19 cellular contexts compared by ENCODE assay signal in the genomic region with DNA sequence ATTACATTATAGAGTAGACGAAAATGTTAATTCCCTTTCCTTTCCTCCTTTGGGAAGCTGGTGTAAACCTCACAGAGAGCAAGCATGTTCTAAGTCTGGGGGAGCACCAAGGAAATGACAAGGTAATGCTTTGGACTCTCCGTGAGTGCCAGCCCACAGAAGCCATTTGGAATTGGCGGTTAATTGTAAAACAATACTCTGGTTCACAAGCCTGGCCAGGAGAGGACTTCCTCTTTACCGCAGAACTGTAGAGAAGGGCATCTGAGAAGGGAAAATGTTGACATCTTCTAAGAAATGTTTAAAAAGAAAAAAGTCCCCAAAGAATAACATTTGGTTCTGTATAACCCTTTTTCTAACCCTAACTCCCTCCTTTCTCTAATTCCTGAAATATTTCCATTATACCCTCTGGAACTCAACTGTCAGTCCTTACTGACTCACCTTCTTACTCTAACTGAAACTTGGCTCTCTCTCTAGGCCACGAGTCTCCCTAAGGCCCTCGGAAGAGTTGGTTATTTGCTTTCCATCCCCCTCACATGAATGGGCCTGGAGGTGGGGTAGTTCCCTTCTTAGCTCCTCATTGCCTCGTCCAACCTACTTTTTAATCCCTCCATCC.
A peak's percentile ranks its signal among the peaks of the same experiment; 100 is the strongest.
DNase-seq lines count a peak whose midpoint lies in the region; ATAC-seq, FAIRE-seq and TF ChIP-seq lines count a peak whose summit lies in the region.
"Had no signal": no experiment of that assay in that cellular context is flagged by ENCODE, and none has a peak within 500 bp of the region (broad histone marks: within the 10 kb centered on the region; RNA-seq: fewer than 3 reads in every experiment).

No MANE protein-coding gene starts in this region.

- in situ Hi-C loops in GM13976 (cut with MboI; ENCODE audit: low sequenced_read_pairs, unreplicated experiment), result no loop called here

- CTCF ChIA-PET in AG04450 (lab: Charles Lee), result no interaction called here

- no peak for TF ChIP-seq CTCF in AG04450 (IDR thresholded peaks at IDR 0.05; ENCODE audit: low read depth, low read length)
- no peak for TF ChIP-seq CTCF in keratinocyte (optimal IDR thresholded peaks at IDR 0.05 in 1 of 3, IDR thresholded peaks at IDR 0.05 in 1 of 3, conservative IDR thresholded peaks at IDR 0.05 in 1 of 3; ENCODE audit: extremely low read depth in 1 of 3, insufficient read depth in 2 of 3, low read length in 3 of 3)
- TF ChIP-seq CTCF in GM13976 (IDR thresholded peaks at IDR 0.05; ENCODE audit: borderline replicate concordance, control extremely low read depth, extremely low read depth, insufficient read depth, missing control alignments), result no peak
- no peak for TF ChIP-seq CTCF in esophagus squamous epithelium (IDR thresholded peaks at IDR 0.05)

- ATAC-seq in HG02885 (IDR thresholded peaks at IDR 0.05; ENCODE audit: poor library complexity, unreplicated experiment), result peak; percentile 43
- no peak for ATAC-seq in GM18858 (IDR thresholded peaks at IDR 0.05; ENCODE audit: unreplicated experiment)
- ATAC-seq: activated CD8-positive, alpha-beta T cell treated with anti-CD3 and anti-CD28 coated beads for 36 hours; Panc1; upper lobe of right lung had no signal

- FAIRE-seq in keratinocyte (lab: Jason Lieb, UNC), result peak; percentile 20

- dilution Hi-C loops in keratinocyte (cut with MboI; ENCODE audit: extremely low pct_ligation_motif_present, low sequenced_read_pairs), result no loop called here

- H3K79me2 ChIP-seq in keratinocyte (ENCODE audit: control insufficient read depth, insufficient read depth, low read length), result no peaks in the 10 kb centered on the region
- H3K79me2 ChIP-seq: parathyroid adenoma had no signal

- H2AFZ ChIP-seq in keratinocyte (ENCODE audit: control insufficient read depth, low read length), result no peak overlapping the region
- H2AFZ ChIP-seq: parathyroid adenoma had no signal

- DNase-seq in AG04450 (ENCODE audit: low read depth, low spot score) (peak; percentile 32), astrocyte of the hippocampus (ENCODE audit: low read depth, low spot score) (peak; percentile 70), keratinocyte (ENCODE audit: low read depth, low spot score) (no peak), GM13976 (ENCODE audit: low spot score) (no peak), esophagus squamous epithelium (lab: John Stamatoyannopoulos, UW) (no peak), H7 (no peak)
- DNase-seq: activated CD8-positive, alpha-beta T cell treated with anti-CD3 and anti-CD28 coated beads for 36 hours; cerebellar nuclear complex; glutamatergic neuron; Karpas-422; NCI-H526; stimulated activated CD4-positive, alpha-beta T cell treated with anti-CD3 and anti-CD28 coated beads, Interleukin-12 subunit alpha, Interleukin-12 subunit beta, amount 100 ng/mL, for 4 hours; stimulated activated naive CD4-positive, alpha-beta T cell; upper lobe of right lung had no signal

- H3K36me3 ChIP-seq in keratinocyte (ENCODE audit: control insufficient read depth in 2 of 2, extremely low read depth in 1 of 2, insufficient read depth in 2 of 2, low read length in 2 of 2), result peaks cover 0 to 3% of the 10 kb centered on the region in 2 experiments
- H3K36me3 ChIP-seq in esophagus squamous epithelium, result no peaks in the 10 kb centered on the region
- no peaks in the 10 kb centered on the region for H3K36me3 ChIP-seq in H7 (replicated peaks; ENCODE audit: control insufficient read depth, insufficient read depth, low read length)
- H3K36me3 ChIP-seq: upper lobe of right lung had no signal

- intact Hi-C loops in esophagus squamous epithelium (cut with DNase I), result no loop called here

- H4K20me1 ChIP-seq in keratinocyte (ENCODE audit: control insufficient read depth, extremely low read depth, insufficient read depth, low read length), result no peaks in the 10 kb centered on the region

- 62 to 66% methylated on average over 7 of the region's 7 CpGs for WGBS in esophagus squamous epithelium, 2 donors

- no peak overlapping the region for H3K4me2 ChIP-seq in keratinocyte (ENCODE audit: control insufficient read depth, extremely low read depth, insufficient read depth, low read depth, low read length)

- H3K9ac ChIP-seq in keratinocyte (ENCODE audit: control insufficient read depth, extremely low read depth, insufficient read depth, low read length), result no peak overlapping the region
- H3K9ac ChIP-seq: parathyroid adenoma had no signal

- no peak overlapping the region for H3K4me3 ChIP-seq in AG04450 (ENCODE audit: low read depth, low read length)
- no peak overlapping the region for H3K4me3 ChIP-seq in keratinocyte (ENCODE audit: control insufficient read depth in 2 of 3, extremely low read depth in 1 of 3, insufficient read depth in 2 of 3, low read depth in 1 of 3, low read length in 3 of 3)
- H3K4me3 ChIP-seq in esophagus squamous epithelium, result no peak overlapping the region
- H3K4me3 ChIP-seq in H7 (ENCODE audit: insufficient read depth, low read depth, low read length), result no peak overlapping the region
- H3K4me3 ChIP-seq: upper lobe of right lung had no signal

- H3K27ac ChIP-seq in AG04450 (ENCODE audit: low read depth, low read length), result peak overlapping the region; percentile 53
- H3K27ac ChIP-seq in keratinocyte (ENCODE audit: control insufficient read depth, insufficient read depth, low read length), result no peak overlapping the region
- H3K27ac ChIP-seq in esophagus squamous epithelium, result no peak overlapping the region
- H3K27ac ChIP-seq: parathyroid adenoma, upper lobe of right lung, VCaP had no signal

- no peaks in the 10 kb centered on the region for H3K9me3 ChIP-seq in AG04450 (ENCODE audit: control insufficient read depth, insufficient read depth, low read length)
- H3K9me3 ChIP-seq in keratinocyte (ENCODE audit: control insufficient read depth, low read depth, low read length), result no peaks in the 10 kb centered on the region
- no peaks in the 10 kb centered on the region for H3K9me3 ChIP-seq in esophagus squamous epithelium
- H3K9me3 ChIP-seq: upper lobe of right lung had no signal

- TF ChIP-seq POLR2A in esophagus squamous epithelium (IDR thresholded peaks at IDR 0.05), result no peak

- no peaks in the 10 kb centered on the region for H3K27me3 ChIP-seq in AG04450 (ENCODE audit: control insufficient read depth, insufficient read depth, low read length)
- H3K27me3 ChIP-seq in keratinocyte (ENCODE audit: control insufficient read depth, extremely low read depth, insufficient read depth, low read length), result no peaks in the 10 kb centered on the region
- no peaks in the 10 kb centered on the region for H3K27me3 ChIP-seq in esophagus squamous epithelium
- H3K27me3 ChIP-seq in H7 (ENCODE audit: control insufficient read depth, insufficient read depth, low read length), result no peaks in the 10 kb centered on the region
- H3K27me3 ChIP-seq: upper lobe of right lung had no signal

- POLR2A ChIA-PET in AG04450 (lab: Yijun Ruan, JAX), result no interaction called here

- no peaks in the 10 kb centered on the region for H3K9me1 ChIP-seq in keratinocyte (ENCODE audit: control insufficient read depth, extremely low read depth, insufficient read depth, low read length)

- no peaks in the 10 kb centered on the region for H3K4me1 ChIP-seq in keratinocyte (ENCODE audit: control insufficient read depth, extremely low read depth, insufficient read depth, low read length)
- H3K4me1 ChIP-seq in esophagus squamous epithelium, result no peaks in the 10 kb centered on the region
- H3K4me1 ChIP-seq: parathyroid adenoma, upper lobe of right lung had no signal

Comparison
In these comparisons a context has a peak if more than half of its experiments do, and no peak if none do; other contexts are left out.
1. DNase-seq: peak in AG04450 (single experiment) and astrocyte of the hippocampus (single experiment); none in keratinocyte (single experiment), GM13976 (single experiment), esophagus squamous epithelium (single experiment) and H7 (single experiment).